Comparison of ENCODE assay signal across 9 cellular contexts in the genomic region with DNA sequence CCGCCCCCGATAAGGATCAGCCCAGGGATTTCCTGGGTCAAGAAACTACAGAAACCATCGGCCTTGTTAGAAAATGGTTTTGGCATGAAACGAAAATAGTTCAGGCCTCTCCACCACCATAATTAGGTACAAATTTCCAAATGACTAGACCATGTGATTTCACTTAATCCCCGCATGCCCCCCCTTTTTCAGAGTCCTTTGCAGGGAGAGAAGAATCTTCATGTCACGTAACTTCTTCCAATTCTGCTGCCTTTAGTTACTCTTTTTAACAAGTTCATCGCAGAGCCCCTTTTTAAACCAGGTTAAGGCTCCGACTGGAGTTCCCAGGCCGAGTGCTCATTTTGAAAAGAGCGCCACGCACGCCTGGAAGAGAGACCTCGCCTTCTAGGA. TPM values are rescaled to one million over a fixed set of nuclear protein-coding genes. Genes with fewer than 3 reads are reported as not detected.
DNase-seq lines count a peak whose midpoint lies in the region; ATAC-seq and TF ChIP-seq lines count a peak whose summit lies in the region.
"Had no signal": no experiment of that assay in that cellular context is flagged by ENCODE, and none has a peak within 500 bp of the region (broad histone marks: within the 10 kb centered on the region; RNA-seq: fewer than 3 reads in every experiment).

No MANE protein-coding gene starts in this region.

- H3K4me3 Mint-ChIP-seq in activated T-cell treated with anti-CD3 and anti-CD28 coated beads, Interleukin-2, amount 50 U/mL, for 24 hours: peak overlapping the region; percentile 59
- no peak overlapping the region for H3K4me3 Mint-ChIP-seq in activated CD8-positive, alpha-beta memory T cell treated with anti-CD3 and anti-CD28 coated beads, Interleukin-2, amount 10 ng/mL, durations not matched to agents 7 days and 5 days

- peaks cover 7% of the 10 kb centered on the region for H3K36me3 Mint-ChIP-seq in activated T-cell treated with anti-CD3 and anti-CD28 coated beads, Interleukin-2, amount 50 U/mL, for 24 hours (ENCODE audit: low read depth)
- no peaks in the 10 kb centered on the region for H3K36me3 Mint-ChIP-seq in activated CD8-positive, alpha-beta memory T cell treated with anti-CD3 and anti-CD28 coated beads, Interleukin-2, amount 10 ng/mL, durations not matched to agents 7 days and 5 days

- H3K27me3 ChIP-seq in lower lobe of right lung (ENCODE audit: low read depth) (peaks cover 13% of the 10 kb centered on the region), tibial artery (no peaks in the 10 kb centered on the region)

- H3K4me3 ChIP-seq in cardiac fibroblast (replicated peaks in 1 of 2; ENCODE audit: low read depth in 2 of 2, low read length in 2 of 2) (peak overlapping the region in 1 of 2 donors; percentile 36), lower lobe of right lung (peak overlapping the region; percentile 73), tibial artery (peak overlapping the region; percentile 89 to 96)

- CTCF ChIA-PET in activated CD8-positive, alpha-beta memory T cell treated with anti-CD3 and anti-CD28 coated beads, Interleukin-2, amount 10 ng/mL, durations not matched to agents 7 days and 5 days (lab: Charles Lee): no interaction called here

- no peak for TF ChIP-seq CTCF in cardiac fibroblast (IDR thresholded peaks at IDR 0.05; ENCODE audit: low read depth, low read length)
- no peak for TF ChIP-seq CTCF in lower lobe of right lung (IDR thresholded peaks at IDR 0.05)
- TF ChIP-seq CTCF in tibial artery (IDR thresholded peaks at IDR 0.05): no peak

- peaks cover 36% of the 10 kb centered on the region for H3K4me1 Mint-ChIP-seq in activated T-cell treated with anti-CD3 and anti-CD28 coated beads, Interleukin-2, amount 50 U/mL, for 24 hours (ENCODE audit: low read depth)
- peaks cover 17% of the 10 kb centered on the region for H3K4me1 Mint-ChIP-seq in activated CD8-positive, alpha-beta memory T cell treated with anti-CD3 and anti-CD28 coated beads, Interleukin-2, amount 10 ng/mL, durations not matched to agents 7 days and 5 days

- no peak for ATAC-seq in lower lobe of right lung
- ATAC-seq in activated CD8-positive, alpha-beta memory T cell treated with anti-CD3 and anti-CD28 coated beads, Interleukin-2, amount 10 ng/mL, durations not matched to agents 7 days and 5 days: no peak
- ATAC-seq in GM19397 (IDR thresholded peaks at IDR 0.05; ENCODE audit: unreplicated experiment): no peak

- H3K27ac Mint-ChIP-seq in activated T-cell treated with anti-CD3 and anti-CD28 coated beads, Interleukin-2, amount 50 U/mL, for 24 hours: no peak overlapping the region
- H3K27ac Mint-ChIP-seq in activated CD8-positive, alpha-beta memory T cell treated with anti-CD3 and anti-CD28 coated beads, Interleukin-2, amount 10 ng/mL, durations not matched to agents 7 days and 5 days: no peak overlapping the region

- H3K36me3 ChIP-seq in lower lobe of right lung (peaks cover 6% of the 10 kb centered on the region), tibial artery (peaks cover 0 to 17% (median 14%) of the 10 kb centered on the region in 3 donors)
- H3K36me3 ChIP-seq: adrenal gland had no signal

- no peaks in the 10 kb centered on the region for H3K9me3 Mint-ChIP-seq in activated T-cell treated with anti-CD3 and anti-CD28 coated beads, Interleukin-2, amount 50 U/mL, for 24 hours
- no peaks in the 10 kb centered on the region for H3K9me3 Mint-ChIP-seq in activated CD8-positive, alpha-beta memory T cell treated with anti-CD3 and anti-CD28 coated beads, Interleukin-2, amount 10 ng/mL, durations not matched to agents 7 days and 5 days (ENCODE audit: low read depth)

- peaks cover 62% of the 10 kb centered on the region for H3K4me1 ChIP-seq in lower lobe of right lung
- peaks cover 0 to 77% (median 61%) of the 10 kb centered on the region in 4 donors for H3K4me1 ChIP-seq in tibial artery

- peak overlapping the region; percentile 76 for H3K27ac ChIP-seq in lower lobe of right lung
- H3K27ac ChIP-seq in tibial artery: peak overlapping the region; percentile 96 to 99

- H3K9me3 ChIP-seq in lower lobe of right lung (no peaks in the 10 kb centered on the region), tibial artery (no peaks in the 10 kb centered on the region)
- H3K9me3 ChIP-seq: adrenal gland had no signal

- peaks cover 40% of the 10 kb centered on the region for H3K27me3 Mint-ChIP-seq in activated T-cell treated with anti-CD3 and anti-CD28 coated beads, Interleukin-2, amount 50 U/mL, for 24 hours
- peaks cover 35% of the 10 kb centered on the region for H3K27me3 Mint-ChIP-seq in activated CD8-positive, alpha-beta memory T cell treated with anti-CD3 and anti-CD28 coated beads, Interleukin-2, amount 10 ng/mL, durations not matched to agents 7 days and 5 days

- no peak for DNase-seq in activated T-cell treated with anti-CD3 and anti-CD28 coated beads, Interleukin-2, amount 50 U/mL, for 24 hours
- DNase-seq in activated T-cell treated with anti-CD3 and anti-CD28 coated beads, Interleukin-2, amount 50 U/mL, for 48 hours: no peak
- DNase-seq in cardiac fibroblast (ENCODE audit: low read depth in 2 of 2): peak; percentile 26 to 41
- DNase-seq in lower lobe of right lung: no peak
- no peak for DNase-seq in tibial artery
- no peak for DNase-seq in activated CD8-positive, alpha-beta memory T cell treated with anti-CD3 and anti-CD28 coated beads, Interleukin-2, amount 10 ng/mL, durations not matched to agents 7 days and 5 days
- DNase-seq in DMS114 treated with DMSO at 0.1 percent for 48 hours (lab: John Stamatoyannopoulos, UW; ENCODE audit: unreplicated experiment): no peak

- intact Hi-C loops in lower lobe of right lung (cut with DNase I): no loop called here
- intact Hi-C loops in tibial artery (cut with DNase I; ENCODE audit: low total_unique reads): loop anchor here (5.0 to 10.0 kb wide), 4 partner anchors 44 to 259 kb away; no protein-coding TSS in a partner anchor

RNA-seq across cellular contexts. Expression of a gene that starts 3.4 kb away (rescaled TPM):
- total RNA-seq in lower lobe of right lung: 27.1 TPM
- total RNA-seq in activated CD8-positive, alpha-beta memory T cell treated with anti-CD3 and anti-CD28 coated beads, Interleukin-2, amount 10 ng/mL, durations not matched to agents 7 days and 5 days: 1 to 10 TPM in 1 of 2 experiments, under 1 TPM in 1; 0.67 to 2.3 TPM

Comparison
In these comparisons a context has a peak if more than half of its experiments do, and no peak if none do; other contexts are left out.
1. DNase-seq: peak in cardiac fibroblast (2 of 2); none in activated T-cell treated with anti-CD3 and anti-CD28 coated beads, Interleukin-2, amount 50 U/mL, for 24 hours (single experiment), activated T-cell treated with anti-CD3 and anti-CD28 coated beads, Interleukin-2, amount 50 U/mL, for 48 hours (0 of 2), lower lobe of right lung (single experiment), tibial artery (0 of 2), activated CD8-positive, alpha-beta memory T cell treated with anti-CD3 and anti-CD28 coated beads, Interleukin-2, amount 10 ng/mL, durations not matched to agents 7 days and 5 days (single experiment) and DMS114 treated with DMSO at 0.1 percent for 48 hours (single experiment).